In the genomic region with DNA sequence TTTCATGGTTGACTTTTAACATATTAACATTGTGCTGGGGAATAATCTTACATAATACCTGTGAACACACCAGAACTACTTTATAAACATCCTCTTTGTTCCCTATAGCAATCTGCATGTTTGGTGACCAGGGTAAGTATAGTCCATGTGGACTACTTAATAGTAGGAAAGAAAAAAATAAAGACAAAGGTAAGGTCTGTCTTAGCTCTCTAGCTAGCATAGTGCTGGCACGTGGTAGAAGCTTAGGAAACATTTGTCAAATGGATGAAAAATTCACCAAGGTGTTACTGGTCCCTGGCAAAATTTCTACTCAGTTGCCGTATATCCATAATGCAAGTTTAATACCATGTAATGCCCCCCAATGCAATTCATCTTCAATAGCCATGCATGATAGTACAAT, we compare ENCODE assay signal across 13 cellular contexts.
"Had no signal": no experiment of that assay in that cellular context is flagged by ENCODE, and none has a peak within 500 bp of the region (broad histone marks: within the 10 kb centered on the region; RNA-seq: fewer than 3 reads in every experiment).

No MANE protein-coding gene starts in this region.

- H3K36me3 ChIP-seq: right lobe of liver had no signal

- H3K4me3 ChIP-seq: lung, psoas muscle, right lobe of liver had no signal

- H3K27me3 ChIP-seq: right lobe of liver had no signal

- H3K4me1 ChIP-seq: psoas muscle, right lobe of liver had no signal

- DNase-seq: activated CD4-positive, alpha-beta memory T cell treated with anti-CD3 and anti-CD28 coated beads, Interleukin-2, amount 10 ng/mL, durations not matched to agents 7 days and 5 days; activated CD4-positive, CD25-positive, alpha-beta regulatory T cell treated with anti-CD3 and anti-CD28 coated beads, Interleukin-2, amount 50 U/mL, for 72 hours; activated naive CD4-positive, alpha-beta T cell; activated naive CD8-positive, alpha-beta T cell treated with anti-CD3 and anti-CD28 coated beads, Interleukin-2, amount 50 U/mL, for 24 hours; erythroblast; naive thymus-derived CD4-positive, alpha-beta T cell; occipital lobe; right lobe of liver; stimulated activated CD4-positive, alpha-beta T cell treated with anti-CD3 and anti-CD28 coated beads, Interleukin-12 subunit alpha, Interleukin-12 subunit beta, amount 100 ng/mL, for 4 hours; stimulated activated CD4-positive, alpha-beta T cell treated with anti-CD3 and anti-CD28 coated beads, Interleukin-2, amount 100 ng/mL, for 48 hours; stimulated activated naive CD8-positive, alpha-beta T cell treated with anti-CD3 and anti-CD28 coated beads, Interleukin-15, Interleukin-2, amounts not matched to agents 100 U/mL and 50 U/mL, for 24 hours had no signal

- H3K27ac ChIP-seq: psoas muscle had no signal

- H3K9me3 ChIP-seq: psoas muscle, right lobe of liver had no signal
